In the genomic region with DNA sequence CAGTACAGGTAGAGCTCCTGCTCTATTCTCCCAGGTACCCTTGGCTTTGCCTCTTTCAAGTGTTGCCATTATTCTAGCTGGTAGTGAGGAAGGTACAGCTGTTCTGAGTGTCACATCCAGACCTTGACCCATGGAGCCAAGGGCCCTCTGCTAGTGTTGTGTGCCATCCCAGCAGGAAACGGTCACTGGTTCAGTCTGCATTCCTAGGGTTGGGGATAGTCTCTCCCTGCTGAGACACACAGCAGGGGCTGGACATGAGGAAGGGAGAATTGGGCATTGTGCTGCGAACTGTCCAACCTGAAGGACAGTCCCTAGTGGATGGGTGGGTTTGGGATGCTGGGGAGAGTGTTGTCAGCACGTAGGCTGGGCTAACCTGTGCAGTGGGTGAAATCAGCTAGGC, we compare ENCODE assay signal across 15 cellular contexts. TPM values are rescaled to one million over a fixed set of nuclear protein-coding genes. Genes with fewer than 3 reads are reported as not detected.
DNase-seq lines count a peak whose midpoint lies in the region; ATAC-seq and TF ChIP-seq lines count a peak whose summit lies in the region.
"Had no signal": no experiment of that assay in that cellular context is flagged by ENCODE, and none has a peak within 500 bp of the region (broad histone marks: within the 10 kb centered on the region; RNA-seq: fewer than 3 reads in every experiment).

No MANE protein-coding gene starts in this region.

- intact Hi-C loops in upper lobe of right lung (cut with DNase I), result no loop called here
- intact Hi-C loops in CD4-positive, alpha-beta memory T cell (cut with micrococcal nuclease), result no loop called here

- no peak overlapping the region for H4K91ac ChIP-seq in neuronal stem cell (ENCODE audit: low read depth, low read length, poor library complexity)

- no peak overlapping the region for H2BK12ac ChIP-seq in neuronal stem cell (ENCODE audit: low read length)

- H3K27me3 Mint-ChIP-seq in CD4-positive, alpha-beta memory T cell, result no peaks in the 10 kb centered on the region
- H3K27me3 Mint-ChIP-seq: B cell; CD4-positive, alpha-beta T cell; IgD-negative memory B cell had no signal

- H3K14ac ChIP-seq in neuronal stem cell (ENCODE audit: low read length), result peak overlapping the region; percentile 27

- POLR2A ChIA-PET in CD4-positive, alpha-beta memory T cell (lab: Charles Lee; ENCODE audit: partially characterized antibody), result no interaction called here

- H3K4me2 ChIP-seq in neuronal stem cell (ENCODE audit: insufficient read depth, low read length, poor library complexity, severe bottlenecking), result no peak overlapping the region

- H3K4me1 ChIP-seq in neuronal stem cell (ENCODE audit: control insufficient read depth in 2 of 2, insufficient read depth in 1 of 2, low read depth in 1 of 2, low read length in 2 of 2), result no peaks in the 10 kb centered on the region
- H3K4me1 ChIP-seq in upper lobe of right lung, result no peaks in the 10 kb centered on the region
- H3K4me1 ChIP-seq in CD4-positive, alpha-beta memory T cell (ENCODE audit: insufficient read depth, low read length), result no peaks in the 10 kb centered on the region

- H3K36me3 ChIP-seq in neuronal stem cell (replicated peaks in 1 of 2; ENCODE audit: control insufficient read depth in 2 of 2, insufficient read depth in 2 of 2, low read length in 2 of 2), result peaks cover 31 to 77% of the 10 kb centered on the region in 2 donors
- peaks cover 87% of the 10 kb centered on the region for H3K36me3 ChIP-seq in upper lobe of right lung
- H3K36me3 ChIP-seq in CD4-positive, alpha-beta memory T cell (ENCODE audit: insufficient read depth, low read length), result peaks cover 12% of the 10 kb centered on the region

- no peak overlapping the region for H3K23ac ChIP-seq in neuronal stem cell (ENCODE audit: low read depth, low read length, poor library complexity)

- H2AFZ ChIP-seq in neuronal stem cell (ENCODE audit: low read length), result no peak overlapping the region

- no peak overlapping the region for H2BK15ac ChIP-seq in neuronal stem cell (ENCODE audit: low read length)

- H3K9me3 Mint-ChIP-seq in CD4-positive, alpha-beta memory T cell, result no peaks in the 10 kb centered on the region
- H3K9me3 Mint-ChIP-seq: CD4-positive, alpha-beta T cell; IgD-negative memory B cell had no signal

- no peak overlapping the region for H3K9ac ChIP-seq in neuronal stem cell (ENCODE audit: low read depth, low read length, poor library complexity)

- H3K27me3 ChIP-seq in neuronal stem cell (ENCODE audit: control insufficient read depth in 3 of 3, insufficient read depth in 3 of 3, low read depth in 1 of 3, low read length in 3 of 3) (no peaks in the 10 kb centered on the region), upper lobe of right lung (no peaks in the 10 kb centered on the region)
- no peaks in the 10 kb centered on the region for H3K27me3 ChIP-seq in CD4-positive, alpha-beta memory T cell (ENCODE audit: insufficient read depth, low read length)

- no peak overlapping the region for H2BK120ac ChIP-seq in neuronal stem cell (ENCODE audit: low read depth, low read length)

- TF ChIP-seq RAD21 in Ishikawa (IDR thresholded peaks at IDR 0.05; ENCODE audit: low read depth), result no peak

- no CpG with 5 or more reads among the region's 3 CpGs for WGBS in neuronal stem cell (ENCODE audit: extremely low coverage in 2 of 2, insufficient read length in 2 of 2, insufficient replicate concordance in 1 of 2), 2 donors

- H3K4me3 Mint-ChIP-seq in CD4-positive, alpha-beta memory T cell, result peak overlapping the region in 1 of 8 donors; percentile 29
- H3K4me3 Mint-ChIP-seq: B cell; CD4-positive, alpha-beta T cell had no signal

- no peak overlapping the region for H4K8ac ChIP-seq in neuronal stem cell (ENCODE audit: low read depth, low read length)

- no peak overlapping the region for H3K4me3 ChIP-seq in neuronal stem cell (ENCODE audit: low read length in 2 of 2)
- H3K4me3 ChIP-seq in upper lobe of right lung, result no peak overlapping the region
- H3K4me3 ChIP-seq in CD4-positive, alpha-beta memory T cell (ENCODE audit: low read length in 2 of 2), result no peak overlapping the region

- peak overlapping the region in 1 of 7 donors; percentile 2 for H3K27ac Mint-ChIP-seq in CD4-positive, alpha-beta memory T cell
- H3K27ac Mint-ChIP-seq: B cell; CD4-positive, alpha-beta T cell; IgD-negative memory B cell had no signal

- H3K9me3 ChIP-seq in neuronal stem cell (replicated peaks in 1 of 2; ENCODE audit: control insufficient read depth in 2 of 2, insufficient read depth in 1 of 2, low read depth in 1 of 2, low read length in 2 of 2), result no peaks in the 10 kb centered on the region
- H3K9me3 ChIP-seq in upper lobe of right lung, result no peaks in the 10 kb centered on the region
- H3K9me3 ChIP-seq in CD4-positive, alpha-beta memory T cell (ENCODE audit: control insufficient read depth in 1 of 2, low read length in 2 of 2), result no peaks in the 10 kb centered on the region

- CTCF ChIA-PET in CD4-positive, alpha-beta memory T cell (lab: Charles Lee; ENCODE audit: partially characterized antibody), result no interaction called here

- peaks cover 48 to 70% of the 10 kb centered on the region in 2 donors for H3K36me3 Mint-ChIP-seq in CD4-positive, alpha-beta memory T cell

- no peak for TF ChIP-seq CTCF in upper lobe of right lung (IDR thresholded peaks at IDR 0.05)

- H3K79me1 ChIP-seq in neuronal stem cell (ENCODE audit: low read depth, low read length), result no peaks in the 10 kb centered on the region

- no peak overlapping the region for H3K18ac ChIP-seq in neuronal stem cell (ENCODE audit: low read length)

- no peak for TF ChIP-seq EP300 in Ishikawa (IDR thresholded peaks at IDR 0.05; ENCODE audit: borderline replicate concordance)

- no peak overlapping the region for H2AK5ac ChIP-seq in neuronal stem cell (ENCODE audit: low read depth, low read length)

- no peak overlapping the region for H3K4ac ChIP-seq in neuronal stem cell (ENCODE audit: low read length)

- no peaks in the 10 kb centered on the region for H3K4me1 Mint-ChIP-seq in CD4-positive, alpha-beta memory T cell
- H3K4me1 Mint-ChIP-seq: B cell, IgD-negative memory B cell had no signal

- ATAC-seq in upper lobe of right lung, result peak; percentile 18
- ATAC-seq in HG02938 (IDR thresholded peaks at IDR 0.05; ENCODE audit: unreplicated experiment), result no peak
- ATAC-seq: HCT116 had no signal

- DNase-seq in neuronal stem cell (ENCODE audit: low spot score) (no peak), upper lobe of right lung (no peak), DMS 273 (lab: John Stamatoyannopoulos, UW; ENCODE audit: unreplicated experiment) (no peak)
- DNase-seq in CD4-positive, alpha-beta memory T cell, result no peak
- DNase-seq: C1 segment of cervical spinal cord; CD4-positive, alpha-beta T cell; DND-41; GDM1; GOT3 had no signal

- H3K27ac ChIP-seq in cingulate gyrus (ENCODE audit: low read depth, low read length), result peak overlapping the region; percentile 21
- H3K27ac ChIP-seq in neuronal stem cell (replicated peaks; ENCODE audit: low read length), result no peak overlapping the region
- H3K27ac ChIP-seq in upper lobe of right lung, result no peak overlapping the region
- no peak overlapping the region for H3K27ac ChIP-seq in CD4-positive, alpha-beta memory T cell (ENCODE audit: low read depth, low read length)

- H2BK5ac ChIP-seq in neuronal stem cell (ENCODE audit: low read length), result no peak overlapping the region

TF ChIP-seq in Ishikawa, 13 proteins besides CTCF, POLR2A, EP300 and RAD21 (continues in another document):
- no peak for TF ChIP-seq YY1 (IDR thresholded peaks at IDR 0.05; ENCODE audit: low read depth)
- TF ChIP-seq TEAD4 (IDR thresholded peaks at IDR 0.05), result peak; percentile 93
- TF ChIP-seq FOXM1 (IDR thresholded peaks at IDR 0.05; ENCODE audit: borderline replicate concordance, low read depth), result no peak
- TF ChIP-seq, protein P1, sequence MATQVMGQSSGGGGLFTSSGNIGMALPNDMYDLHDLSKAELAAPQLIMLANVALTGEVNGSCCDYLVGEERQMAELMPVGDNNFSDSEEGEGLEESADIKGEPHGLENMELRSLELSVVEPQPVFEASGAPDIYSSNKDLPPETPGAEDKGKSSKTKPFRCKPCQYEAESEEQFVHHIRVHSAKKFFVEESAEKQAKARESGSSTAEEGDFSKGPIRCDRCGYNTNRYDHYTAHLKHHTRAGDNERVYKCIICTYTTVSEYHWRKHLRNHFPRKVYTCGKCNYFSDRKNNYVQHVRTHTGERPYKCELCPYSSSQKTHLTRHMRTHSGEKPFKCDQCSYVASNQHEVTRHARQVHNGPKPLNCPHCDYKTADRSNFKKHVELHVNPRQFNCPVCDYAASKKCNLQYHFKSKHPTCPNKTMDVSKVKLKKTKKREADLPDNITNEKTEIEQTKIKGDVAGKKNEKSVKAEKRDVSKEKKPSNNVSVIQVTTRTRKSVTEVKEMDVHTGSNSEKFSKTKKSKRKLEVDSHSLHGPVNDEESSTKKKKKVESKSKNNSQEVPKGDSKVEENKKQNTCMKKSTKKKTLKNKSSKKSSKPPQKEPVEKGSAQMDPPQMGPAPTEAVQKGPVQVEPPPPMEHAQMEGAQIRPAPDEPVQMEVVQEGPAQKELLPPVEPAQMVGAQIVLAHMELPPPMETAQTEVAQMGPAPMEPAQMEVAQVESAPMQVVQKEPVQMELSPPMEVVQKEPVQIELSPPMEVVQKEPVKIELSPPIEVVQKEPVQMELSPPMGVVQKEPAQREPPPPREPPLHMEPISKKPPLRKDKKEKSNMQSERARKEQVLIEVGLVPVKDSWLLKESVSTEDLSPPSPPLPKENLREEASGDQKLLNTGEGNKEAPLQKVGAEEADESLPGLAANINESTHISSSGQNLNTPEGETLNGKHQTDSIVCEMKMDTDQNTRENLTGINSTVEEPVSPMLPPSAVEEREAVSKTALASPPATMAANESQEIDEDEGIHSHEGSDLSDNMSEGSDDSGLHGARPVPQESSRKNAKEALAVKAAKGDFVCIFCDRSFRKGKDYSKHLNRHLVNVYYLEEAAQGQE (IDR thresholded peaks at IDR 0.05; ENCODE audit: low read depth), result no peak
- TF ChIP-seq NFIC (IDR thresholded peaks at IDR 0.05), result peak; percentile 33
- no peak for TF ChIP-seq EGR1 (IDR thresholded peaks at IDR 0.05)
- no peak for TF ChIP-seq TAF1 (IDR thresholded peaks at IDR 0.05; ENCODE audit: low read depth)
- TF ChIP-seq CEBPB (IDR thresholded peaks at IDR 0.05), result no peak
- TF ChIP-seq, protein P2, sequence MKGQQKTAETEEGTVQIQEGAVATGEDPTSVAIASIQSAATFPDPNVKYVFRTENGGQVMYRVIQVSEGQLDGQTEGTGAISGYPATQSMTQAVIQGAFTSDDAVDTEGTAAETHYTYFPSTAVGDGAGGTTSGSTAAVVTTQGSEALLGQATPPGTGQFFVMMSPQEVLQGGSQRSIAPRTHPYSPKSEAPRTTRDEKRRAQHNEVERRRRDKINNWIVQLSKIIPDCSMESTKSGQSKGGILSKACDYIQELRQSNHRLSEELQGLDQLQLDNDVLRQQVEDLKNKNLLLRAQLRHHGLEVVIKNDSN (IDR thresholded peaks at IDR 0.05), result no peak
- no peak for TF ChIP-seq CREB1 (IDR thresholded peaks at IDR 0.05; ENCODE audit: low read depth)

RNA-seq across cellular contexts. Expression of a gene that starts 59.1 kb away (rescaled TPM):
- 11.9 TPM for polyA plus RNA-seq in neuronal stem cell (2013, experiment 1 of 2)
- 11.2 TPM for polyA plus RNA-seq in neuronal stem cell (2013, experiment 2 of 2)
- 48.6 TPM for total RNA-seq in upper lobe of right lung
- total RNA-seq in CD4-positive, alpha-beta memory T cell, result 10 to 100 TPM; 17.2 to 21.8 TPM
- polyA plus RNA-seq in CD4-positive, alpha-beta memory T cell, result 1 to 10 TPM; 3.9 to 5.5 TPM
